Comparison of ENCODE assay signal across 1 cellular context in the genomic region with DNA sequence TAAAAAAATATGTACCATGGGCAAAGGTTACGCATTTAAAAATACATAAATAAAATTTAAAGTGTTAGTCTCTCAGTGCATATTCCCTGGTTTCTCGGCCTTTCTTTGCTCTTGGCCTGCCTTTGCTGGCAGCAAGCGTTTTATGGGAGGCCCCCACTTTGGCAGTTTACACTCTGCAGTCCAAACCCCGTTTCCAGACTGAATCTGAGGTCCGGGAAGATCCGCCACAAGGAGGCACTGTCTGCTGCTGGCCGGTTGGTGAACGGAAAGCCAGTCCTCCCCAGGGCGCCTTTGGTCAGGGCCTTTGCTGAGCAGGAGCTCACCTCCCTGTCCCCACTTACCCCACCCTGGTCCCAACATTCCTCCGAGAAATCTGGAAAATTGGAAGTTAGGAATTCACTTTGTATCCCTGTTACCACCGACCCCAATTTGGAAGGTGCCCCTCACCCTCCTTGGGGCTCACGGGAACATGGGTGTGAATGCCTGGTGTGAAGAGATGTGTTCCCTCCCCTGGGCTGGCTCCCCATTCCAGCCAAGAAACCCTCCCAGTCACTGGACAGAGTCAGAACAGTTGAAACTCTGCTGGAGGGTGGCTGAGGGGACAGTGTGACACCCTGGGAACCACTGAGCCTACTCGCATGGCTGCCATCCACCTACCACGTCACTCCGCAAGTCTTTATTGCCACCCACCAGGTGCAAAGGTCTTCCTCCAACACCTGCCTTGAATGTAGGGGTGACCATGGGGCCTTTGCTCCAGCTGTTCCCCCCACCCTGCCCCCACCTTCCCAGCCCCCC.
TF ChIP-seq lines count a peak whose summit lies in the region.

No MANE protein-coding gene starts in this region.

TF ChIP-seq in liver, 16 proteins besides CTCF, POLR2A, EP300 and RAD21 (continued from another document):
- TF ChIP-seq HNF4A (conservative IDR thresholded peaks at IDR 0.05) (no peak), RXRA (IDR thresholded peaks at IDR 0.05) (no peak), HNF4G (IDR thresholded peaks at IDR 0.05) (no peak), EGR1 (IDR thresholded peaks at IDR 0.05; ENCODE audit: low read depth in 2 of 2) (no peak), ATF3 (IDR thresholded peaks at IDR 0.05) (no peak)
